ENCODE assay signal across 9 cellular contexts in genomic region chr15:64836023-64836536, GRCh38. TPM values are rescaled to one million over a fixed set of nuclear protein-coding genes. Genes with fewer than 3 reads are reported as not detected.
DNase-seq lines count a peak whose midpoint lies in the region; ATAC-seq, FAIRE-seq and TF ChIP-seq lines count a peak whose summit lies in the region.
"Had no signal": no experiment of that assay in that cellular context is flagged by ENCODE, and none has a peak within 500 bp of the region (broad histone marks: within the 10 kb centered on the region; RNA-seq: fewer than 3 reads in every experiment).

No MANE protein-coding gene starts in this region.

- no peak for TF ChIP-seq POLR2A in A549 (IDR thresholded peaks at IDR 0.05; ENCODE audit: low read length)

- H3K9me3 ChIP-seq in A549: no peaks in the 10 kb centered on the region
- H3K9me3 ChIP-seq in ascending aorta: no peaks in the 10 kb centered on the region
- no peaks in the 10 kb centered on the region for H3K9me3 ChIP-seq in mesenchymal stem cell (ENCODE audit: control insufficient read depth, low read length)

- H3K4me1 ChIP-seq in A549 (peaks cover 15% of the 10 kb centered on the region), ascending aorta (peaks cover 0 to 13% of the 10 kb centered on the region in 2 donors), mesenchymal stem cell (ENCODE audit: control insufficient read depth, insufficient read depth, low read depth, low read length) (peaks cover 5% of the 10 kb centered on the region)

- H2AFZ ChIP-seq in mesenchymal stem cell (ENCODE audit: low read depth, low read length): no peak overlapping the region

- no peak for FAIRE-seq in A549 (lab: Jason Lieb, UNC)
- FAIRE-seq: islet of Langerhans had no signal

- no peak for DNase-seq in A549 (ENCODE audit: low read depth in 1 of 2, low spot score in 1 of 2)
- DNase-seq in ascending aorta (ENCODE audit: low spot score in 2 of 2): no peak
- DNase-seq in mesenchymal stem cell: no peak
- DNase-seq in NCI-H1930 (lab: John Stamatoyannopoulos, UW): no peak
- no peak for DNase-seq in foreskin melanocyte

- no peak overlapping the region for H3K4ac ChIP-seq in mesenchymal stem cell (ENCODE audit: low read depth in 1 of 2, low read length in 2 of 2)

- no peak overlapping the region for H3K18ac ChIP-seq in mesenchymal stem cell (ENCODE audit: low read depth in 1 of 2, low read length in 2 of 2)

- no peak overlapping the region for H2BK120ac ChIP-seq in mesenchymal stem cell (ENCODE audit: low read depth, low read length)

- TF ChIP-seq CTCF in A549 (IDR thresholded peaks at IDR 0.05) (no peak; the same call in 2 of the 3 replicates), ascending aorta (IDR thresholded peaks at IDR 0.05) (no peak)

- H2AK5ac ChIP-seq in mesenchymal stem cell (ENCODE audit: low read length, severe bottlenecking): no peak overlapping the region

- H3K27me3 ChIP-seq in ascending aorta: no peaks in the 10 kb centered on the region
- no peaks in the 10 kb centered on the region for H3K27me3 ChIP-seq in mesenchymal stem cell (ENCODE audit: control insufficient read depth in 1 of 2, insufficient read depth in 1 of 2, low read length in 2 of 2)

- intact Hi-C loops in ascending aorta (cut with DNase I): no loop called here

- H3K36me3 ChIP-seq in ascending aorta (no peaks in the 10 kb centered on the region), mesenchymal stem cell (ENCODE audit: control insufficient read depth in 1 of 2, insufficient read depth in 2 of 2, low read depth in 1 of 2, low read length in 2 of 2) (no peaks in the 10 kb centered on the region)

- CTCF ChIA-PET in A549 (lab: Yijun Ruan, JAX): interaction anchor here (0.5 to 8.0 kb wide), 38 partner anchors 8 to 1012 kb away, joined by 3 to 40 read pairs (median 4); partner anchors contain the start of genes ANKDD1A and PIF1

- POLR2A ChIA-PET in A549 (lab: Yijun Ruan, JAX): interaction anchor here (1.0 to 3.0 kb wide), 2 partner anchors 10 to 14 kb away, joined by 4 to 10 read pairs; partner anchors contain the start of gene PIF1

- H3K4me3 ChIP-seq in A549: no peak overlapping the region
- H3K4me3 ChIP-seq in ascending aorta: peak overlapping the region; percentile 31 to 39
- H3K4me3 ChIP-seq in mesenchymal stem cell (ENCODE audit: insufficient read depth in 1 of 2, low read depth in 1 of 2, low read length in 2 of 2): peak overlapping the region in 1 of 2 experiments; percentile 70

- no peak overlapping the region for H3K14ac ChIP-seq in mesenchymal stem cell (ENCODE audit: low read length in 2 of 2)

- H2BK12ac ChIP-seq in mesenchymal stem cell (ENCODE audit: low read length in 2 of 2): no peak overlapping the region

- H3K79me1 ChIP-seq in mesenchymal stem cell (replicated peaks; ENCODE audit: low read length, poor library complexity, severe bottlenecking): no peaks in the 10 kb centered on the region

- H4K91ac ChIP-seq in mesenchymal stem cell (ENCODE audit: low read length): no peak overlapping the region

- no peak overlapping the region for H2BK15ac ChIP-seq in mesenchymal stem cell (ENCODE audit: low read depth, poor library complexity, severe bottlenecking)

- H3K27ac ChIP-seq in A549 (peak overlapping the region; percentile 8 to 61; a peak in 4 of 6 replicates), ascending aorta (peak overlapping the region; percentile 9 to 75), mesenchymal stem cell (ENCODE audit: low read length, poor library complexity, severe bottlenecking) (no peak overlapping the region)

- ATAC-seq in A549 (peak; percentile 17; a peak in 4 of 6 replicates), HG02610 (IDR thresholded peaks at IDR 0.05; ENCODE audit: unreplicated experiment) (peak; percentile 4), GM19324 (IDR thresholded peaks at IDR 0.05; ENCODE audit: low FRiP score, unreplicated experiment) (no peak), HG03139 (IDR thresholded peaks at IDR 0.05; ENCODE audit: unreplicated experiment) (no peak)

- no peak overlapping the region for H3K23ac ChIP-seq in mesenchymal stem cell (ENCODE audit: low read length in 2 of 2)

- WGBS in A549 (ENCODE audit: missing lambda C conversion rate): 35% methylated on average over 14 of the region's 14 CpGs
- 73% methylated on average over 14 of the region's 14 CpGs for WGBS in mesenchymal stem cell

- H3K4me2 ChIP-seq in A549: peak overlapping the region; percentile 53
- no peak overlapping the region for H3K4me2 ChIP-seq in mesenchymal stem cell (ENCODE audit: low read length, poor library complexity, severe bottlenecking)

- no peak for TF ChIP-seq EP300 in A549 (IDR thresholded peaks at IDR 0.05)

- H4K8ac ChIP-seq in mesenchymal stem cell (ENCODE audit: low read length): no peak overlapping the region

- H3K9ac ChIP-seq in mesenchymal stem cell (ENCODE audit: low read length): peak overlapping the region; percentile 80

- no peak for TF ChIP-seq RAD21 in A549 (conservative IDR thresholded peaks at IDR 0.05 in 1 of 2, IDR thresholded peaks at IDR 0.05 in 1 of 2)

- H2BK5ac ChIP-seq in mesenchymal stem cell (ENCODE audit: low read depth, low read length, poor library complexity, severe bottlenecking): no peak overlapping the region

TF ChIP-seq in A549, 52 proteins besides CTCF, POLR2A, EP300 and RAD21 (continues in another document):
- TF ChIP-seq TP53 (CRISPR knock-in tag; IDR thresholded peaks at IDR 0.05) (no peak), FOXS1 (CRISPR knock-in tag; IDR thresholded peaks at IDR 0.05) (no peak), KDM1A (IDR thresholded peaks at IDR 0.05; ENCODE audit: low read depth) (no peak), MYC (IDR thresholded peaks at IDR 0.05; ENCODE audit: borderline replicate concordance, low read length) (no peak), GATA3 (IDR thresholded peaks at IDR 0.05; ENCODE audit: borderline replicate concordance) (no peak), POLR2AphosphoS2 (conservative IDR thresholded peaks at IDR 0.05; ENCODE audit: low read length) (no peak), HOXB5 (CRISPR knock-in tag; IDR thresholded peaks at IDR 0.05) (no peak), NFE2L2 (conservative IDR thresholded peaks at IDR 0.05; ENCODE audit: low read length) (no peak; the same call in 1 of the 2 replicates), RFX5 (IDR thresholded peaks at IDR 0.05) (no peak), CHD2 (IDR thresholded peaks at IDR 0.05; ENCODE audit: low read length, partially characterized antibody) (no peak), BCL3 (IDR thresholded peaks at IDR 0.05) (no peak), BHLHE40 (IDR thresholded peaks at IDR 0.05; ENCODE audit: low read depth, low read length) (no peak), HOXA7 (CRISPR knock-in tag; IDR thresholded peaks at IDR 0.05) (no peak), RCOR1 (IDR thresholded peaks at IDR 0.05; ENCODE audit: low read depth, low read length) (no peak)
- TF ChIP-seq, protein P1, sequence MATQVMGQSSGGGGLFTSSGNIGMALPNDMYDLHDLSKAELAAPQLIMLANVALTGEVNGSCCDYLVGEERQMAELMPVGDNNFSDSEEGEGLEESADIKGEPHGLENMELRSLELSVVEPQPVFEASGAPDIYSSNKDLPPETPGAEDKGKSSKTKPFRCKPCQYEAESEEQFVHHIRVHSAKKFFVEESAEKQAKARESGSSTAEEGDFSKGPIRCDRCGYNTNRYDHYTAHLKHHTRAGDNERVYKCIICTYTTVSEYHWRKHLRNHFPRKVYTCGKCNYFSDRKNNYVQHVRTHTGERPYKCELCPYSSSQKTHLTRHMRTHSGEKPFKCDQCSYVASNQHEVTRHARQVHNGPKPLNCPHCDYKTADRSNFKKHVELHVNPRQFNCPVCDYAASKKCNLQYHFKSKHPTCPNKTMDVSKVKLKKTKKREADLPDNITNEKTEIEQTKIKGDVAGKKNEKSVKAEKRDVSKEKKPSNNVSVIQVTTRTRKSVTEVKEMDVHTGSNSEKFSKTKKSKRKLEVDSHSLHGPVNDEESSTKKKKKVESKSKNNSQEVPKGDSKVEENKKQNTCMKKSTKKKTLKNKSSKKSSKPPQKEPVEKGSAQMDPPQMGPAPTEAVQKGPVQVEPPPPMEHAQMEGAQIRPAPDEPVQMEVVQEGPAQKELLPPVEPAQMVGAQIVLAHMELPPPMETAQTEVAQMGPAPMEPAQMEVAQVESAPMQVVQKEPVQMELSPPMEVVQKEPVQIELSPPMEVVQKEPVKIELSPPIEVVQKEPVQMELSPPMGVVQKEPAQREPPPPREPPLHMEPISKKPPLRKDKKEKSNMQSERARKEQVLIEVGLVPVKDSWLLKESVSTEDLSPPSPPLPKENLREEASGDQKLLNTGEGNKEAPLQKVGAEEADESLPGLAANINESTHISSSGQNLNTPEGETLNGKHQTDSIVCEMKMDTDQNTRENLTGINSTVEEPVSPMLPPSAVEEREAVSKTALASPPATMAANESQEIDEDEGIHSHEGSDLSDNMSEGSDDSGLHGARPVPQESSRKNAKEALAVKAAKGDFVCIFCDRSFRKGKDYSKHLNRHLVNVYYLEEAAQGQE (IDR thresholded peaks at IDR 0.05): no peak

RNA-seq across cellular contexts. Expression of gene PLEKHO2, which starts 5.6 kb away (rescaled TPM):
- polyA plus RNA-seq in A549 (2011; rRNA removed) (2.8 and 2.9 TPM in 2 replicates), A549 (2017; fragmentation: RNase III; extraction: RNeasy Plus Mini Kit Qiagen cat#74134 plus additional on column Dnase treatment) (3.7 to 3.9 TPM (median 3.8 TPM) in 3 replicates)
- 3.2 and 4.1 TPM in 2 replicates for polyA plus RNA-seq in A549 (2012; cell fraction: cytosol; rRNA removed)
- 14.3 and 16.2 TPM in 2 replicates for polyA plus RNA-seq in A549 (2012; cell fraction: nucleus; rRNA removed)
- 3.8 and 4.9 TPM in 2 replicates for polyA minus RNA-seq in A549 (2011; rRNA and poly(A)+ RNA removed)
- 41.4 TPM for total RNA-seq in ascending aorta
- polyA plus RNA-seq in mesenchymal stem cell (2013, experiment 1 of 2): 16.3 TPM
- polyA plus RNA-seq in mesenchymal stem cell (2013, experiment 2 of 2): 17.0 TPM

RNA-seq across cellular contexts. Expression of gene PIF1, which starts 10.6 kb away (rescaled TPM):
- polyA plus RNA-seq in A549 (2011; rRNA removed) (8.5 and 11.1 TPM in 2 replicates), A549 (2017; fragmentation: RNase III; extraction: RNeasy Plus Mini Kit Qiagen cat#74134 plus additional on column Dnase treatment) (24.9 to 25.4 TPM (median 25.3 TPM) in 3 replicates)
- 27.5 and 29.2 TPM in 2 replicates for polyA plus RNA-seq in A549 (2012; cell fraction: cytosol; rRNA removed)
- 210 and 257 TPM in 2 replicates for polyA plus RNA-seq in A549 (2012; cell fraction: nucleus; rRNA removed)
- 7.9 and 8.3 TPM in 2 replicates for polyA minus RNA-seq in A549 (2011; rRNA and poly(A)+ RNA removed)
- not detected for total RNA-seq in ascending aorta
- polyA plus RNA-seq in mesenchymal stem cell (2013, experiment 1 of 2): 0.94 TPM
- 1.0 TPM for polyA plus RNA-seq in mesenchymal stem cell (2013, experiment 2 of 2)

Comparison
In these comparisons a context has a peak if more than half of its experiments do, and no peak if none do; other contexts are left out.
1. ATAC-seq: peak in A549 (2 of 2) and HG02610 (single experiment); none in GM19324 (single experiment) and HG03139 (single experiment).